In the genomic region with DNA sequence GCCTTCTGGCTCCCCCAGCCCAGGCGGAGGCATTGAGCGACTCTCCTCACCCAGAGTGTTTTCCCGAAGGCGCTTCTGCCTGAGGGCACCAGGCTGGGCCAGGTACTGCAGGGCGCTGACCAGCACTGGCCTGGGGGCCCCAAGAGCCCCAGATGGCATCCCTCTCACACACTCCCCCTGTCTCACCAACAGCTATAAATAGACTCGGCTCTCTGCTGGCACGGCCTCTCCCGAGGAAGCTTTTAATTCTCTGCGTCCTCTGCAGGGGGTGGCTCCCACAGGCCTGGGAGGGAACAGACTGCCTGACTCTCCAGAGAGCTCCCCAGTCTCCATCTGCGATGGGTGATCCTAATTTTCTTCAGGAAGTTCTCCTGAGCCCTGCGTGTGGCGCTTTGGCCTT, we compare ENCODE assay signal across 1 cellular context. TPM values are rescaled to one million over a fixed set of nuclear protein-coding genes. Genes with fewer than 3 reads are reported as not detected.
"Had no signal": no experiment of that assay in that cellular context is flagged by ENCODE, and none has a peak within 500 bp of the region (broad histone marks: within the 10 kb centered on the region; RNA-seq: fewer than 3 reads in every experiment).

No MANE protein-coding gene starts in this region.

RNA-seq across cellular contexts. Expression of a gene that starts 2.9 kb away (rescaled TPM):
- polyA plus RNA-seq: IgD-negative memory B cell had no signal
